ENCODE assay signal across 1 cellular context in genomic region chr1:226029568-226030225, GRCh38.
TF ChIP-seq lines count a peak whose summit lies in the region.

No MANE protein-coding gene starts in this region.

TF ChIP-seq in GM12878, 131 proteins besides CTCF, POLR2A, EP300 and RAD21:
- TF ChIP-seq, protein P1, sequence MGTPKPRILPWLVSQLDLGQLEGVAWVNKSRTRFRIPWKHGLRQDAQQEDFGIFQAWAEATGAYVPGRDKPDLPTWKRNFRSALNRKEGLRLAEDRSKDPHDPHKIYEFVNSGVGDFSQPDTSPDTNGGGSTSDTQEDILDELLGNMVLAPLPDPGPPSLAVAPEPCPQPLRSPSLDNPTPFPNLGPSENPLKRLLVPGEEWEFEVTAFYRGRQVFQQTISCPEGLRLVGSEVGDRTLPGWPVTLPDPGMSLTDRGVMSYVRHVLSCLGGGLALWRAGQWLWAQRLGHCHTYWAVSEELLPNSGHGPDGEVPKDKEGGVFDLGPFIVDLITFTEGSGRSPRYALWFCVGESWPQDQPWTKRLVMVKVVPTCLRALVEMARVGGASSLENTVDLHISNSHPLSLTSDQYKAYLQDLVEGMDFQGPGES (IDR thresholded peaks at IDR 0.05): no peak
- TF ChIP-seq RUNX3 (IDR thresholded peaks at IDR 0.05; ENCODE audit: low read length) (peak; percentile 34; the same call in 1 of the 2 replicates), JUNB (IDR thresholded peaks at IDR 0.05) (peak; percentile 46; the same call in 1 of the 2 replicates), IKZF2 (IDR thresholded peaks at IDR 0.05) (no peak), SPI1 (IDR thresholded peaks at IDR 0.05; ENCODE audit: borderline replicate concordance, insufficient read depth, low read depth, low read length) (peak; percentile 43; the same call in 1 of the 2 replicates), ZNF24 (IDR thresholded peaks at IDR 0.05) (no peak), JUND (IDR thresholded peaks at IDR 0.05; ENCODE audit: low read depth, low read length) (no peak)
